In the genomic region with DNA sequence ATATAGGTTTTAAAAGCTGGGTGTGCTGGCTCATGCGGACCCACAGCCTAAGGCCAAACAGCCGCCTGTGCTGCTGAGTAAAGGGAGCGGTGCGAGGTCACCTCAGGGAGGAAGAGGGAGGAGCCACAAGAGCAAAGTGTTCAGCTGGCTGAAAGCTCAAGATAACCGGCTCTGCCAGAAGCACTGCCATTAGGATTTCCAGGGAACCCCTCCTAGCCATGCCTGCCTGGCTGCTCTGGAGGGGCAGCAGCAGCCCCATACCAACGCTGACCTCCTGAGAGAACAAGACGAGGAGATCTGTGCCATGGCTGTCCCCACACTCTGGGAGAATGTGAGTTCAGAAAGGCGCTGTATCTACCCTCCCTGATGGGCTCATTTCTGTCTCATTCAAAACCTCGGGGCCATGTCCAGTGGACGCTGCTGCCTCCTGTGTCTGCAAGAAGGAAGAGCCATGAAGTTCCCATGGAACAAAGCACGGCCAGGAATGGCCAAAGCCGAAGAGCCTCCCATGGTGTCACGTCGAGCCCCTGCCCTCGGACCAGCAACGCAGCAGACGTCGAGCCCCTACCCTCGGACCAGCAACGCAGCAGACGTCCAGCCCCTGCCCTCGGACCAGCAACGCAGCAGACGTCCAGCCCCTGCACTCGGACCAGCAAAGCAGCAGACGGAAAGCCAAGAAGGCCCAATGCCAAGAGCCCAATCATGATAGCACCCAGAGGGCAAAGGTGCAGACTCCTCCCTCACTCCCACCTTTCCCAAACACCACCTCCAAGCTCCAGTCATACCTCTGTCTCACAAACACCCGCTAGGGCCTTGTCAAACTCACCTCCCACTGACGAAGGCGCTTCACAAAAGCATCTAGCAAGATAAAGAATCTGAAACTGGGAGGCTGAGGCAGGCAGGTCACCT, we compare ENCODE assay signal across 8 cellular contexts.
DNase-seq lines count a peak whose midpoint lies in the region; ATAC-seq and TF ChIP-seq lines count a peak whose summit lies in the region.

No MANE protein-coding gene starts in this region.

- no peak overlapping the region for H3K4me2 ChIP-seq in IMR-90 (ENCODE audit: low read depth, low read length)

- POLR2A ChIA-PET in AG04450 (lab: Yijun Ruan, JAX) (interaction anchor here (0.6 kb wide), 1 partner anchor 15 kb away, joined by 8 read pairs; no protein-coding TSS in a partner anchor), IMR-90 (lab: Charles Lee; ENCODE audit: unreplicated experiment) (no interaction called here)

- no peak overlapping the region for H2BK15ac ChIP-seq in IMR-90 (ENCODE audit: low read depth, low read length)

- no peak overlapping the region for H2BK20ac ChIP-seq in IMR-90 (ENCODE audit: low read depth, low read length)

- H3K79me1 ChIP-seq in IMR-90 (ENCODE audit: low read depth in 1 of 2, low read length in 2 of 2) = peaks cover 5 to 93% of the 10 kb centered on the region in 2 experiments; a peak in 3 of 4 replicates

- H3K56ac ChIP-seq in IMR-90 (ENCODE audit: extremely low read depth, insufficient read depth, low read length) = no peak overlapping the region

- in situ Hi-C loops in IMR-90 (cut with MboI; ENCODE audit: low sequenced_read_pairs) = no loop called here
- in situ Hi-C loops in astrocyte of the cerebellum (cut with HindIII; ENCODE audit: low sequenced_read_pairs) = no loop called here

- no peak overlapping the region for H3K9ac ChIP-seq in IMR-90 (ENCODE audit: low read depth, low read length)

- dilution Hi-C loops in IMR-90 (cut with HindIII; ENCODE audit: low sequenced_read_pairs, unreplicated experiment) = no loop called here

- H3K4me3 ChIP-seq in AG04450 (ENCODE audit: low read depth, low read length) = no peak overlapping the region
- no peak overlapping the region for H3K4me3 ChIP-seq in IMR-90 (ENCODE audit: insufficient read depth, low read depth, low read length)
- H3K4me3 ChIP-seq in astrocyte of the cerebellum (ENCODE audit: low read depth, low read length) = no peak overlapping the region
- no peak overlapping the region for H3K4me3 ChIP-seq in suprapubic skin

- H3K4ac ChIP-seq in IMR-90 (ENCODE audit: low read depth, low read length) = no peak overlapping the region

- peaks cover 100% of the 10 kb centered on the region for H4K20me1 ChIP-seq in IMR-90 (ENCODE audit: insufficient read depth, low read length)

- H4K8ac ChIP-seq in IMR-90 (ENCODE audit: low read depth in 2 of 2, low read length in 2 of 2) = no peak overlapping the region

- H4K5ac ChIP-seq in IMR-90 (ENCODE audit: low read depth, low read length) = no peak overlapping the region

- no peaks in the 10 kb centered on the region for H3K36me3 ChIP-seq in IMR-90 (ENCODE audit: control insufficient read depth, insufficient read depth, low read length)
- no peaks in the 10 kb centered on the region for H3K36me3 ChIP-seq in suprapubic skin

- no peak overlapping the region for H3K18ac ChIP-seq in IMR-90 (ENCODE audit: low read depth, low read length)

- TF ChIP-seq POLR2A in IMR-90 (IDR thresholded peaks at IDR 0.05; ENCODE audit: low read depth, low read length) (no peak), suprapubic skin (IDR thresholded peaks at IDR 0.05) (no peak)

- H3K23ac ChIP-seq in IMR-90 (ENCODE audit: low read depth, low read length) = 0 out of 2 replicates have a peak overlapping the region, but pooled peaks have one; percentile 62

- TF ChIP-seq CTCF in AG04450 (IDR thresholded peaks at IDR 0.05; ENCODE audit: low read depth, low read length) (peak; percentile 16; the same call in 1 of the 2 replicates), IMR-90 (conservative IDR thresholded peaks at IDR 0.05; ENCODE audit: low read depth, low read length) (no peak), astrocyte of the cerebellum (IDR thresholded peaks at IDR 0.05; ENCODE audit: low read depth, low read length, missing control alignments) (peak; percentile 17), suprapubic skin (IDR thresholded peaks at IDR 0.05) (no peak)

- 0 out of 2 replicates have a peak overlapping the region, but pooled peaks have one; percentile 58 for H2AK5ac ChIP-seq in IMR-90 (ENCODE audit: low read depth, low read length)

- H3K27me3 ChIP-seq in AG04450 (ENCODE audit: control insufficient read depth, insufficient read depth, low read length) = no peaks in the 10 kb centered on the region
- H3K27me3 ChIP-seq in IMR-90 (ENCODE audit: control insufficient read depth, insufficient read depth, low read length) = no peaks in the 10 kb centered on the region
- H3K27me3 ChIP-seq in suprapubic skin = no peaks in the 10 kb centered on the region

- peak overlapping the region; percentile 56 for H2AK9ac ChIP-seq in IMR-90 (replicated peaks; ENCODE audit: low read depth, low read length, poor library complexity)

- WGBS in IMR-90 (ENCODE audit: extremely low coverage in 2 of 2, insufficient read length in 1 of 2), 2 experiments = 91% methylated on average over 4 of the region's 29 CpGs; no CpG with 5 or more reads in 1 of the 2 experiments
- WGBS in suprapubic skin = 35% methylated on average over 9 of the region's 29 CpGs

- intact Hi-C loops in IMR-90 (cut with micrococcal nuclease) = loop anchor here (2.0 kb wide), 1 partner anchor 47 kb away; no protein-coding TSS in a partner anchor
- intact Hi-C loops in left colon (cut with DNase I, micrococcal nuclease) = no loop called here
- intact Hi-C loops in sciatic nerve (cut with DNase I) = no loop called here

- no peak overlapping the region for H2AFZ ChIP-seq in IMR-90 (replicated peaks; ENCODE audit: low read length, poor library complexity)

- no peak overlapping the region for H2BK120ac ChIP-seq in IMR-90 (ENCODE audit: low read depth, low read length)

- H3K27ac ChIP-seq in AG04450 (ENCODE audit: low read depth, low read length) = peak overlapping the region; percentile 47
- H3K27ac ChIP-seq in IMR-90 (ENCODE audit: insufficient read depth, low read length) = no peak overlapping the region
- no peak overlapping the region for H3K27ac ChIP-seq in suprapubic skin

- ATAC-seq in IMR-90 (ENCODE audit: low read depth) = peak; percentile 80
- peak; percentile 95 for ATAC-seq in left colon
- no peak for ATAC-seq in HG02885 (IDR thresholded peaks at IDR 0.05; ENCODE audit: poor library complexity, unreplicated experiment)
- no peak for ATAC-seq in sciatic nerve
- ATAC-seq in HG03039 (IDR thresholded peaks at IDR 0.05; ENCODE audit: unreplicated experiment) = no peak

- H3K14ac ChIP-seq in IMR-90 (replicated peaks; ENCODE audit: low read depth, low read length) = no peak overlapping the region; the same call in 1 of the 2 replicates

- no peaks in the 10 kb centered on the region; the same call in 1 of the 2 replicates for H3K9me3 ChIP-seq in AG04450 (ENCODE audit: control insufficient read depth, insufficient read depth, low read length)
- no peaks in the 10 kb centered on the region for H3K9me3 ChIP-seq in IMR-90 (ENCODE audit: control insufficient read depth, insufficient read depth, low read length)
- no peaks in the 10 kb centered on the region for H3K9me3 ChIP-seq in suprapubic skin

- CTCF ChIA-PET in AG04450 (lab: Charles Lee) = no interaction called here
- CTCF ChIA-PET in IMR-90 (lab: Yijun Ruan, JAX) = no interaction called here

- DNase-seq in AG04450 (ENCODE audit: low read depth, low spot score) = no peak
- peak; percentile 47 for DNase-seq in IMR-90
- DNase-seq in astrocyte of the cerebellum (ENCODE audit: low read depth) = no peak
- peak; percentile 63 to 71 for DNase-seq in left colon
- DNase-seq in sciatic nerve (ENCODE audit: low spot score) = no peak
- DNase-seq in suprapubic skin (ENCODE audit: low spot score in 2 of 2) = no peak

- no peak overlapping the region for H4K91ac ChIP-seq in IMR-90 (ENCODE audit: insufficient read depth, low read depth, low read length)

- no peak for TF ChIP-seq RAD21 in IMR-90 (IDR thresholded peaks at IDR 0.05; ENCODE audit: low read length)

- H3K9me1 ChIP-seq in IMR-90 (ENCODE audit: insufficient read depth, low read length) = peaks cover 43% of the 10 kb centered on the region

- peaks cover 14% of the 10 kb centered on the region for H3K4me1 ChIP-seq in IMR-90 (ENCODE audit: control insufficient read depth, insufficient read depth, low read length)
- peaks cover 61% of the 10 kb centered on the region for H3K4me1 ChIP-seq in suprapubic skin

- TF ChIP-seq EP300 in suprapubic skin (IDR thresholded peaks at IDR 0.05) = no peak

- no peak overlapping the region for H2BK5ac ChIP-seq in IMR-90 (ENCODE audit: low read depth, low read length, poor library complexity, severe bottlenecking)

- BruUV-seq in IMR-90 (replicated peaks; lab: Mats Ljungman, UMichigan) = no TSS peak

TF ChIP-seq in IMR-90, 13 proteins besides CTCF, POLR2A, EP300 and RAD21 (continues in another document):
- no peak for TF ChIP-seq FOS (IDR thresholded peaks at IDR 0.05; ENCODE audit: low read depth, low read length)
- no peak for TF ChIP-seq MXI1 (IDR thresholded peaks at IDR 0.05; ENCODE audit: borderline replicate concordance, low read depth, low read length)
- no peak for TF ChIP-seq MAZ (IDR thresholded peaks at IDR 0.05; ENCODE audit: borderline replicate concordance, low read depth, low read length)
- TF ChIP-seq RFX5 (IDR thresholded peaks at IDR 0.05; ENCODE audit: low read depth, low read length) = no peak
- TF ChIP-seq, protein P1, sequence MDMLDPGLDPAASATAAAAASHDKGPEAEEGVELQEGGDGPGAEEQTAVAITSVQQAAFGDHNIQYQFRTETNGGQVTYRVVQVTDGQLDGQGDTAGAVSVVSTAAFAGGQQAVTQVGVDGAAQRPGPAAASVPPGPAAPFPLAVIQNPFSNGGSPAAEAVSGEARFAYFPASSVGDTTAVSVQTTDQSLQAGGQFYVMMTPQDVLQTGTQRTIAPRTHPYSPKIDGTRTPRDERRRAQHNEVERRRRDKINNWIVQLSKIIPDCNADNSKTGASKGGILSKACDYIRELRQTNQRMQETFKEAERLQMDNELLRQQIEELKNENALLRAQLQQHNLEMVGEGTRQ (IDR thresholded peaks at IDR 0.05; ENCODE audit: low read depth, low read length) = no peak
- TF ChIP-seq MAFK (IDR thresholded peaks at IDR 0.05; ENCODE audit: low read depth, low read length) = no peak
- no peak for TF ChIP-seq RCOR1 (IDR thresholded peaks at IDR 0.05; ENCODE audit: insufficient replicate concordance, low read length)
- no peak for TF ChIP-seq BHLHE40 (IDR thresholded peaks at IDR 0.05; ENCODE audit: low read depth, low read length)
- no peak for TF ChIP-seq SMC3 (IDR thresholded peaks at IDR 0.05; ENCODE audit: low read depth, low read length)
- TF ChIP-seq CHD1 (IDR thresholded peaks at IDR 0.05; ENCODE audit: low read depth, low read length) = no peak
- TF ChIP-seq CEBPB (IDR thresholded peaks at IDR 0.05; ENCODE audit: low read depth, low read length) = no peak

Comparison
In these comparisons a context has a peak if more than half of its experiments do, and no peak if none do; other contexts are left out.
1. DNase-seq: peak in IMR-90 (single experiment) and left colon (2 of 2); none in AG04450 (single experiment), astrocyte of the cerebellum (single experiment), sciatic nerve (single experiment) and suprapubic skin (0 of 2).
2. CTCF ChIP-seq: peak in AG04450 (single experiment) and astrocyte of the cerebellum (single experiment); none in IMR-90 (single experiment) and suprapubic skin (0 of 2).
3. ATAC-seq: peak in IMR-90 (single experiment) and left colon (single experiment); none in HG02885 (single experiment), sciatic nerve (single experiment) and HG03039 (single experiment).